In genomic region chr16:70432800-70433455, GRCh38 we compare ENCODE assay signal across 1 cellular context.
TF ChIP-seq lines count a peak whose summit lies in the region.

No MANE protein-coding gene starts in this region.

TF ChIP-seq in K562, 482 proteins besides CTCF, POLR2A, EP300 and RAD21 (continued from another document and continues in another):
- TF ChIP-seq HBP1 (CRISPR knock-in tag; IDR thresholded peaks at IDR 0.05) = peak; percentile 39; the same call in 1 of the 2 replicates
- TF ChIP-seq TFAP4 (CRISPR knock-in tag; IDR thresholded peaks at IDR 0.05; ENCODE audit: borderline replicate concordance) = peak; percentile 9; the same call in 1 of the 2 replicates
- no peak for TF ChIP-seq RFX1 (IDR thresholded peaks at IDR 0.05)
- TF ChIP-seq MEF2D (tag; conservative IDR thresholded peaks at IDR 0.05; ENCODE audit: low read depth) = no peak
- TF ChIP-seq PHB2 (IDR thresholded peaks at IDR 0.05; ENCODE audit: low read depth) = no peak
- no peak for TF ChIP-seq TAF1 (IDR thresholded peaks at IDR 0.05; ENCODE audit: control insufficient read depth, extremely low read depth, insufficient read depth, low read length, severe bottlenecking)
- TF ChIP-seq SLC30A9 (CRISPR knock-in tag; IDR thresholded peaks at IDR 0.05) = no peak
- 0 out of 2 replicates have a peak, but pooled peaks have one; percentile 2 for TF ChIP-seq CREM (IDR thresholded peaks at IDR 0.05; ENCODE audit: low read depth)
- TF ChIP-seq ZNF644 (tag; IDR thresholded peaks at IDR 0.05; ENCODE audit: low read depth) = peak; percentile 71; the same call in 1 of the 2 replicates
- peak; percentile 36; the same call in 1 of the 2 replicates for TF ChIP-seq CTBP1 (IDR thresholded peaks at IDR 0.05; ENCODE audit: borderline replicate concordance)
- no peak for TF ChIP-seq NR4A1 (CRISPR knock-in tag; IDR thresholded peaks at IDR 0.05)
- 0 out of 2 replicates have a peak, but pooled peaks have one; percentile 49 for TF ChIP-seq NR4A1 (tag; IDR thresholded peaks at IDR 0.05)
- no peak for TF ChIP-seq ZNF696 (CRISPR knock-in tag; conservative IDR thresholded peaks at IDR 0.05)
- 0 out of 2 replicates have a peak, but pooled peaks have one; percentile 40 for TF ChIP-seq HLTF (IDR thresholded peaks at IDR 0.05)
- no peak for TF ChIP-seq HIVEP1 (CRISPR knock-in tag; IDR thresholded peaks at IDR 0.05)
- 0 out of 2 replicates have a peak, but pooled peaks have one; percentile 5 for TF ChIP-seq ETV1 (tag; conservative IDR thresholded peaks at IDR 0.05; ENCODE audit: low read depth)
- TF ChIP-seq ARID1B (IDR thresholded peaks at IDR 0.05) = peak; percentile 18; the same call in 1 of the 2 replicates
- no peak for TF ChIP-seq SRSF1 (IDR thresholded peaks at IDR 0.05; ENCODE audit: low read depth, low read length)
- TF ChIP-seq E2F6 (IDR thresholded peaks at IDR 0.05; ENCODE audit: borderline replicate concordance in 1 of 2, extremely low read depth in 1 of 2, insufficient read depth in 1 of 2, insufficient read length in 1 of 2, low read depth in 1 of 2, low read length in 1 of 2, poor library complexity in 1 of 2, severe bottlenecking in 1 of 2) = no peak
- TF ChIP-seq POLR2G (IDR thresholded peaks at IDR 0.05; ENCODE audit: low read depth, low read length) = peak; percentile 53
- peak; percentile 19; the same call in 1 of the 2 replicates for TF ChIP-seq PHF8 (IDR thresholded peaks at IDR 0.05; ENCODE audit: borderline replicate concordance, low read length)
- TF ChIP-seq LARP7 (IDR thresholded peaks at IDR 0.05) = 0 out of 2 replicates have a peak, but pooled peaks have one; percentile 10
- TF ChIP-seq MYNN (IDR thresholded peaks at IDR 0.05) = no peak; the same call in 1 of the 2 replicates
- TF ChIP-seq MYNN (CRISPR knock-in tag; IDR thresholded peaks at IDR 0.05) = no peak
- TF ChIP-seq MAZ (CRISPR knock-in tag; conservative IDR thresholded peaks at IDR 0.05 in 1 of 2, IDR thresholded peaks at IDR 0.05 in 1 of 2) = peak; percentile 36 to 68; a peak in 3 of 4 replicates
- TF ChIP-seq OTX1 (CRISPR knock-in tag; IDR thresholded peaks at IDR 0.05) = peak; percentile 67; the same call in 1 of the 2 replicates
- TF ChIP-seq C11orf30 (IDR thresholded peaks at IDR 0.05; ENCODE audit: low read depth) = no peak
- TF ChIP-seq CHD1 (IDR thresholded peaks at IDR 0.05; ENCODE audit: low read length) = peak; percentile 25
- no peak for TF ChIP-seq ELF2 (CRISPR knock-in tag; IDR thresholded peaks at IDR 0.05)
- no peak for TF ChIP-seq TRIM25 (IDR thresholded peaks at IDR 0.05; ENCODE audit: borderline replicate concordance)
- peak; percentile 25; the same call in 1 of the 2 replicates for TF ChIP-seq SMARCA4 (IDR thresholded peaks at IDR 0.05)
- no peak for TF ChIP-seq BHLHE40 (IDR thresholded peaks at IDR 0.05; ENCODE audit: low read length)
- peak; percentile 44 for TF ChIP-seq RBBP5 (IDR thresholded peaks at IDR 0.05; ENCODE audit: borderline replicate concordance, insufficient read depth, low read length, poor library complexity, severe bottlenecking)
- TF ChIP-seq CREB1 (IDR thresholded peaks at IDR 0.05) = no peak
- TF ChIP-seq CREB1 (CRISPR knock-in tag; IDR thresholded peaks at IDR 0.05) = 0 out of 2 replicates have a peak, but pooled peaks have one; percentile 2
- 0 out of 2 replicates have a peak, but pooled peaks have one; percentile 39 for TF ChIP-seq ZBTB26 (CRISPR knock-in tag; IDR thresholded peaks at IDR 0.05)
- TF ChIP-seq ELF4 (CRISPR knock-in tag; IDR thresholded peaks at IDR 0.05) = peak; percentile 31; the same call in 1 of the 2 replicates
- no peak for TF ChIP-seq SMAD2 (IDR thresholded peaks at IDR 0.05; ENCODE audit: low read depth, low read length)
- peak; percentile 53; the same call in 1 of the 2 replicates for TF ChIP-seq ATF4 (CRISPR knock-in tag; IDR thresholded peaks at IDR 0.05)
- 0 out of 2 replicates have a peak, but pooled peaks have one; percentile 27 for TF ChIP-seq DPF2 (IDR thresholded peaks at IDR 0.05)
- TF ChIP-seq PBX2 (CRISPR knock-in tag; IDR thresholded peaks at IDR 0.05; ENCODE audit: low read depth) = no peak
- TF ChIP-seq PBX2 (tag; conservative IDR thresholded peaks at IDR 0.05; ENCODE audit: low read depth) = 0 out of 2 replicates have a peak, but pooled peaks have one; percentile 4
- TF ChIP-seq SUPT5H (IDR thresholded peaks at IDR 0.05) = 0 out of 2 replicates have a peak, but pooled peaks have one; percentile 44
- peak; percentile 57; the same call in 1 of the 2 replicates for TF ChIP-seq NFRKB (IDR thresholded peaks at IDR 0.05; ENCODE audit: low read depth)
- 0 out of 2 replicates have a peak, but pooled peaks have one; percentile 15 for TF ChIP-seq PPARD (CRISPR knock-in tag; IDR thresholded peaks at IDR 0.05)
- 0 out of 2 replicates have a peak, but pooled peaks have one; percentile 65 for TF ChIP-seq CREB3 (tag; conservative IDR thresholded peaks at IDR 0.05; ENCODE audit: low read depth)
- peak; percentile 89 for TF ChIP-seq THRB (CRISPR knock-in tag; conservative IDR thresholded peaks at IDR 0.05)
- peak; percentile 38 for TF ChIP-seq PKNOX1 (IDR thresholded peaks at IDR 0.05)
- TF ChIP-seq ZNF551 (CRISPR knock-in tag; IDR thresholded peaks at IDR 0.05) = no peak
- TF ChIP-seq ZNF143 (CRISPR knock-in tag; IDR thresholded peaks at IDR 0.05) = 0 out of 2 replicates have a peak, but pooled peaks have one; percentile 25
- TF ChIP-seq YY1 (IDR thresholded peaks at IDR 0.05; ENCODE audit: borderline replicate concordance in 1 of 3, control insufficient read depth in 1 of 3, extremely low read depth in 1 of 3, insufficient read depth in 3 of 3, insufficient read length in 1 of 3, insufficient replicate concordance in 2 of 3, low read depth in 1 of 3, low read length in 2 of 3) = peak in 1 of 3 experiments; percentile 6
- TF ChIP-seq NCOA1 (IDR thresholded peaks at IDR 0.05; ENCODE audit: low read depth) = 0 out of 2 replicates have a peak, but pooled peaks have one; percentile 22
